1 cellular context compared by ENCODE assay signal in genomic region chr14:93035917-93036651, GRCh38.
TF ChIP-seq lines count a peak whose summit lies in the region.

No MANE protein-coding gene starts in this region.

TF ChIP-seq in HepG2, 621 proteins besides CTCF, POLR2A, EP300 and RAD21 (continued from another document):
- no peak for TF ChIP-seq ZNF512B (CRISPR knock-in tag; IDR thresholded peaks at IDR 0.05; ENCODE audit: borderline replicate concordance)
- TF ChIP-seq, protein P1, sequence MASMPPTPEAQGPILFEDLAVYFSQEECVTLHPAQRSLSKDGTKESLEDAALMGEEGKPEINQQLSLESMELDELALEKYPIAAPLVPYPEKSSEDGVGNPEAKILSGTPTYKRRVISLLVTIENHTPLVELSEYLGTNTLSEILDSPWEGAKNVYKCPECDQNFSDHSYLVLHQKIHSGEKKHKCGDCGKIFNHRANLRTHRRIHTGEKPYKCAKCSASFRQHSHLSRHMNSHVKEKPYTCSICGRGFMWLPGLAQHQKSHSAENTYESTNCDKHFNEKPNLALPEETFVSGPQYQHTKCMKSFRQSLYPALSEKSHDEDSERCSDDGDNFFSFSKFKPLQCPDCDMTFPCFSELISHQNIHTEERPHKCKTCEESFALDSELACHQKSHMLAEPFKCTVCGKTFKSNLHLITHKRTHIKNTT (CRISPR knock-in tag; IDR thresholded peaks at IDR 0.05), result no peak
- TF ChIP-seq FLYWCH1 (CRISPR knock-in tag; IDR thresholded peaks at IDR 0.05), result no peak
- no peak for TF ChIP-seq ZNF678 (CRISPR knock-in tag; IDR thresholded peaks at IDR 0.05)
